ENCODE assay signal across 20 cellular contexts in genomic region chr7:101590663-101591435, GRCh38. TPM values are rescaled to one million over a fixed set of nuclear protein-coding genes. Genes with fewer than 3 reads are reported as not detected.
DNase-seq lines count a peak whose midpoint lies in the region; ATAC-seq, FAIRE-seq and TF ChIP-seq lines count a peak whose summit lies in the region.
"Had no signal": no experiment of that assay in that cellular context is flagged by ENCODE, and none has a peak within 500 bp of the region (broad histone marks: within the 10 kb centered on the region; RNA-seq: fewer than 3 reads in every experiment).

No MANE protein-coding gene starts in this region.

- no peak overlapping the region for H2BK12ac ChIP-seq in H1 (ENCODE audit: low read depth, low read length)

- H2BK15ac ChIP-seq in H1 (ENCODE audit: low read length) = no peak overlapping the region

- H3K79me1 ChIP-seq in H1 (ENCODE audit: low read depth, low read length) = no peaks in the 10 kb centered on the region

- DNase-seq in AG20443 (ENCODE audit: low spot score) (peak; percentile 3), GM20000 (ENCODE audit: low spot score) (peak; percentile 6), H1 (ENCODE audit: low read depth in 1 of 2, low spot score in 2 of 2) (peak in 1 of 2 experiments; percentile 39), sciatic nerve (ENCODE audit: low spot score) (peak; percentile 46), NK-92 (lab: John Stamatoyannopoulos, UW; ENCODE audit: unreplicated experiment) (no peak), OCI-M2 (lab: John Stamatoyannopoulos, UW; ENCODE audit: unreplicated experiment) (no peak), brain microvascular endothelial cell (no peak)
- DNase-seq in activated CD8-positive, alpha-beta T cell treated with anti-CD3 and anti-CD28 coated beads, Interleukin-2, amount 10 ng/mL, durations not matched to agents 7 days and 5 days = no peak
- DNase-seq: CD4-positive, alpha-beta T cell; DMS79 treated with DMSO at 0.1 percent for 48 hours; GDM1; MM.1S; NCI-H2029; NCI-H2171 treated with DMSO at 0.1 percent for 48 hours; NCI-H82 had no signal

- CTCF ChIA-PET in H1 (lab: Charles Lee; ENCODE audit: partially characterized antibody) = interaction anchor here (1.0 to 2.7 kb wide), 4 partner anchors 12 to 60 kb away, joined by 3 to 8 read pairs (median 3); no protein-coding TSS in a partner anchor
- CTCF ChIA-PET in activated CD8-positive, alpha-beta T cell treated with anti-CD3 and anti-CD28 coated beads, Interleukin-2, amount 10 ng/mL, durations not matched to agents 7 days and 5 days (lab: Charles Lee) = interaction anchor here (1.2 kb wide), 1 partner anchor 9 kb away, joined by 3 read pairs; no protein-coding TSS in a partner anchor

- in situ Hi-C loops in brain microvascular endothelial cell (cut with HindIII; ENCODE audit: low pct_ligation_motif_present, low sequenced_read_pairs) = no loop called here

- H3K27ac Mint-ChIP-seq in activated CD8-positive, alpha-beta T cell treated with anti-CD3 and anti-CD28 coated beads, Interleukin-2, amount 10 ng/mL, durations not matched to agents 7 days and 5 days = no peak overlapping the region
- H3K27ac Mint-ChIP-seq: CD4-positive, alpha-beta T cell had no signal

- no peak overlapping the region for H3K14ac ChIP-seq in H1 (ENCODE audit: insufficient read length)

- no peak overlapping the region for H2AFZ ChIP-seq in H1 (ENCODE audit: low read length)

- H3K36me3 ChIP-seq in H1 (ENCODE audit: control insufficient read depth in 2 of 4, insufficient read depth in 4 of 4, low read length in 3 of 4) = no peaks in the 10 kb centered on the region
- H3K36me3 ChIP-seq in brain microvascular endothelial cell (replicated peaks) = no peaks in the 10 kb centered on the region

- no peaks in the 10 kb centered on the region for H3K9me3 ChIP-seq in H1 (ENCODE audit: insufficient read depth in 2 of 2, low read depth in 1 of 2, low read length in 1 of 2)

- H2AK5ac ChIP-seq in H1 (ENCODE audit: low read depth, low read length) = no peak overlapping the region

- TF ChIP-seq CTCF in GM20000 (IDR thresholded peaks at IDR 0.05; ENCODE audit: extremely low read depth, missing control alignments) = no peak
- TF ChIP-seq CTCF in H1 (IDR thresholded peaks at IDR 0.05; ENCODE audit: control extremely low read depth in 1 of 3, insufficient read depth in 1 of 3, low read depth in 1 of 3, low read length in 3 of 3) = no peak
- TF ChIP-seq CTCF in brain microvascular endothelial cell (IDR thresholded peaks at IDR 0.05; ENCODE audit: low read depth, low read length, missing control alignments) = no peak

- no peak overlapping the region for H4K5ac ChIP-seq in H1 (ENCODE audit: insufficient read length, low read depth, low read length)

- no peak overlapping the region for H4K91ac ChIP-seq in H1 (replicated peaks; ENCODE audit: insufficient read length, low read length)

- no peak overlapping the region for H2BK120ac ChIP-seq in H1 (replicated peaks; ENCODE audit: low read depth, low read length)

- FAIRE-seq in H1 (lab: Jason Lieb, UNC) = no peak
- FAIRE-seq: D721Med, H54, HepG2 had no signal

- no peak overlapping the region for H3K23ac ChIP-seq in H1 (ENCODE audit: insufficient read length)

- no peak for ATAC-seq in sciatic nerve
- no peak for ATAC-seq in activated CD8-positive, alpha-beta T cell treated with anti-CD3 and anti-CD28 coated beads, Interleukin-2, amount 10 ng/mL, durations not matched to agents 7 days and 5 days
- ATAC-seq: HepG2 had no signal

- no peak overlapping the region for H3K4me2 ChIP-seq in H1 (ENCODE audit: insufficient read depth in 1 of 2, low read depth in 2 of 2, low read length in 2 of 2)
- H3K4me2 ChIP-seq: KMS-11 had no signal

- no peak overlapping the region for H3K56ac ChIP-seq in H1 (replicated peaks; ENCODE audit: insufficient read length, low read depth, low read length)

- 86% methylated on average over 18 of the region's 18 CpGs; no CpG with 5 or more reads in 1 of the 2 experiments for WGBS in H1 (ENCODE audit: extremely low coverage in 1 of 2, insufficient coverage in 1 of 2, insufficient read length in 1 of 2, insufficient replicate concordance in 2 of 2, low coverage in 1 of 2, low lambda C conversion rate in 2 of 2, missing lambda C conversion rate in 1 of 2), 2 experiments

- H3K4me3 ChIP-seq in H1 (ENCODE audit: extremely low read depth in 1 of 4, insufficient read depth in 2 of 4, low read depth in 3 of 4, low read length in 4 of 4) (no peak overlapping the region), brain microvascular endothelial cell (ENCODE audit: low read depth, low read length) (no peak overlapping the region)

- no peak overlapping the region for H3K9ac ChIP-seq in H1 (replicated peaks in 1 of 4; ENCODE audit: extremely low read depth in 1 of 4, low read depth in 3 of 4, low read length in 3 of 4)
- H3K9ac ChIP-seq: KMS-11 had no signal

- no peaks in the 10 kb centered on the region for H3K36me3 Mint-ChIP-seq in activated CD8-positive, alpha-beta T cell treated with anti-CD3 and anti-CD28 coated beads, Interleukin-2, amount 10 ng/mL, durations not matched to agents 7 days and 5 days (ENCODE audit: low read depth)

- H3K23me2 ChIP-seq in H1 (ENCODE audit: low read depth, low read length) = peaks cover 5% of the 10 kb centered on the region; the same call in 1 of the 2 replicates

- H3K4me3 Mint-ChIP-seq in activated CD8-positive, alpha-beta T cell treated with anti-CD3 and anti-CD28 coated beads, Interleukin-2, amount 10 ng/mL, durations not matched to agents 7 days and 5 days = no peak overlapping the region
- H3K4me3 Mint-ChIP-seq: CD4-positive, alpha-beta T cell had no signal

- H3K4me1 ChIP-seq in H1 (replicated peaks in 1 of 4; ENCODE audit: control insufficient read depth in 3 of 4, insufficient read depth in 4 of 4, low read length in 3 of 4) = no peaks in the 10 kb centered on the region

- no peak for TF ChIP-seq RAD21 in H1 (IDR thresholded peaks at IDR 0.05 in 1 of 2, conservative IDR thresholded peaks at IDR 0.05 in 1 of 2; ENCODE audit: low read depth in 2 of 2, low read length in 2 of 2)

- H3K4ac ChIP-seq in H1 (replicated peaks; ENCODE audit: insufficient read length, low read depth, low read length) = no peak overlapping the region

- no peak for TF ChIP-seq POLR2A in H1 (IDR thresholded peaks at IDR 0.05; ENCODE audit: control extremely low read depth in 1 of 2, low read depth in 2 of 2, low read length in 2 of 2)

- H4K20me1 ChIP-seq in H1 (replicated peaks in 1 of 2; ENCODE audit: control insufficient read depth in 1 of 2, insufficient read depth in 2 of 2, low read length in 2 of 2) = peaks cover 0 to 5% of the 10 kb centered on the region in 2 experiments

- H3K9me3 Mint-ChIP-seq in activated CD8-positive, alpha-beta T cell treated with anti-CD3 and anti-CD28 coated beads, Interleukin-2, amount 10 ng/mL, durations not matched to agents 7 days and 5 days (ENCODE audit: insufficient read depth) = no peaks in the 10 kb centered on the region
- H3K9me3 Mint-ChIP-seq: CD4-positive, alpha-beta T cell had no signal

- peak overlapping the region; percentile 40; the same call in 1 of the 2 replicates for H4K8ac ChIP-seq in H1 (ENCODE audit: extremely low read depth, insufficient read depth, low read length)

- no peak overlapping the region for H2BK5ac ChIP-seq in H1 (ENCODE audit: low read depth, low read length)

- no peak overlapping the region for H2BK20ac ChIP-seq in H1 (ENCODE audit: low read length)

- no peaks in the 10 kb centered on the region; a peak in 1 of 7 replicates for H3K27me3 ChIP-seq in H1 (replicated peaks in 1 of 4; ENCODE audit: control insufficient read depth in 3 of 4, extremely low read depth in 1 of 4, insufficient read depth in 3 of 4, low read length in 3 of 4)
- no peaks in the 10 kb centered on the region for H3K27me3 ChIP-seq in brain microvascular endothelial cell (replicated peaks)

- no peaks in the 10 kb centered on the region for H3K27me3 Mint-ChIP-seq in activated CD8-positive, alpha-beta T cell treated with anti-CD3 and anti-CD28 coated beads, Interleukin-2, amount 10 ng/mL, durations not matched to agents 7 days and 5 days (ENCODE audit: low read depth)
- H3K27me3 Mint-ChIP-seq: CD4-positive, alpha-beta T cell had no signal

- no peaks in the 10 kb centered on the region for H3K4me1 Mint-ChIP-seq in activated CD8-positive, alpha-beta T cell treated with anti-CD3 and anti-CD28 coated beads, Interleukin-2, amount 10 ng/mL, durations not matched to agents 7 days and 5 days (ENCODE audit: low read depth)

- POLR2A ChIA-PET in H1 (lab: Charles Lee; ENCODE audit: partially characterized antibody) = interaction anchor here (1.0 kb wide), 1 partner anchor 262 kb away, joined by 3 read pairs; no protein-coding TSS in a partner anchor
- POLR2A ChIA-PET in activated CD8-positive, alpha-beta T cell treated with anti-CD3 and anti-CD28 coated beads, Interleukin-2, amount 10 ng/mL, durations not matched to agents 7 days and 5 days (lab: Charles Lee) = interaction anchor here (0.6 kb wide), 1 partner anchor 269 kb away, joined by 4 read pairs; no protein-coding TSS in a partner anchor

- intact Hi-C loops in sciatic nerve (cut with DNase I) = no loop called here

- no peak for TF ChIP-seq EP300 in H1 (IDR thresholded peaks at IDR 0.05; ENCODE audit: borderline replicate concordance in 1 of 2, low read depth in 2 of 2, low read length in 2 of 2)

- H3K79me2 ChIP-seq in H1 (ENCODE audit: control insufficient read depth in 1 of 2, insufficient read depth in 2 of 2, low read length in 2 of 2) = no peaks in the 10 kb centered on the region

- no peak overlapping the region for H3K27ac ChIP-seq in H1 (ENCODE audit: low read depth, low read length)
- H3K27ac ChIP-seq in brain microvascular endothelial cell = no peak overlapping the region
- H3K27ac ChIP-seq: KMS-11 had no signal

- H3K18ac ChIP-seq in H1 (ENCODE audit: extremely low read depth, low read length) = no peak overlapping the region

TF ChIP-seq in H1, 55 proteins besides CTCF, POLR2A, EP300 and RAD21 (continues in another document):
- TF ChIP-seq KDM4A (IDR thresholded peaks at IDR 0.05; ENCODE audit: low read depth, low read length, severe bottlenecking) (no peak), RXRA (IDR thresholded peaks at IDR 0.05; ENCODE audit: insufficient read depth, low read depth, low read length) (no peak), SP1 (IDR thresholded peaks at IDR 0.05; ENCODE audit: low read depth, low read length) (no peak), CBX8 (IDR thresholded peaks at IDR 0.05; ENCODE audit: borderline replicate concordance, low read depth, low read length) (no peak)

RNA-seq across cellular contexts. Expression of gene MYL10, which starts 38.2 kb away (rescaled TPM):
- total RNA-seq in H1 (2021; fragmentation: NEBNext Ultra II Directional; extraction: Animal tissue kit (Norgen Biotek cat#: 25700)) = 0.44 TPM in 1 of 2 replicates, not detected in the other
- polyA plus RNA-seq in H1 (2011; rRNA removed) = 0.18 and 0.20 TPM in 2 replicates
- 0.28 TPM for polyA plus RNA-seq in H1 (2011; cell fraction: cytosol; rRNA removed)
- not detected for polyA plus RNA-seq in H1 (2011; cell fraction: nucleus; rRNA removed)
- 0.67 TPM in 1 of 4 replicates, not detected in the others for polyA plus RNA-seq in H1 (2012, experiment 1 of 2)
- polyA plus RNA-seq in H1 (2012, experiment 2 of 2) = not detected
- polyA plus RNA-seq in H1 (2013, experiment 1 of 2) = 0.10 TPM
- polyA plus RNA-seq in H1 (2013, experiment 2 of 2) = 0.22 TPM
- polyA minus RNA-seq in H1 (2011; rRNA and poly(A)+ RNA removed) = not detected in 2 replicates
- not detected for polyA minus RNA-seq in H1 (2011; cell fraction: cytosol; rRNA and poly(A)+ RNA removed)
- polyA minus RNA-seq in H1 (2011; cell fraction: nucleus; rRNA and poly(A)+ RNA removed) = not detected
- not detected for total RNA-seq in sciatic nerve
- not detected for total RNA-seq in activated CD8-positive, alpha-beta T cell treated with anti-CD3 and anti-CD28 coated beads, Interleukin-2, amount 10 ng/mL, durations not matched to agents 7 days and 5 days
- total RNA-seq: CD4-positive, alpha-beta T cell; HepG2; NCI-H460 had no signal
- polyA plus RNA-seq: HepG2 had no signal

Comparison
In these comparisons a context has a peak if more than half of its experiments do, and no peak if none do; other contexts are left out.
1. DNase-seq: peak in AG20443 (single experiment), GM20000 (single experiment) and sciatic nerve (single experiment); none in NK-92 (single experiment), activated CD8-positive, alpha-beta T cell treated with anti-CD3 and anti-CD28 coated beads, Interleukin-2, amount 10 ng/mL, durations not matched to agents 7 days and 5 days (single experiment), OCI-M2 (single experiment) and brain microvascular endothelial cell (single experiment).